7 cellular contexts compared by ENCODE assay signal in the genomic region with DNA sequence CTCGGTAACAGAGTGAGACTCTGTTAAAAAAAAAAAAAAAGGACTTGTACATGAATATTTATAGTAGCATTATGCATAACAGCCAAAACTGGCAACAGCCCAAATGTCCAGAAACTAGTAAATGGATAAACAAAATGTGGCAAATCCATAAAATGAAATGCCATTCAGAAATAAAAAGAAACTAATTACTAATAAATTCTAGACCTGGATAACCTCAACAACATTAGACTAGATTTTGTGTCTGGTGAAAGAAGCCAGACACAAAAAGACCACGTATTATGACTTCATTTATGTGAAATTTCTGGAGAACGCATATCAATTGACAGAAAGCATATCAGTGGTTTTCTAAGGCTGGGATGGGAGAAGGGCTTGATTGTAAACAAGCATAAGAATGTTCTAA.
"Had no signal": no experiment of that assay in that cellular context is flagged by ENCODE, and none has a peak within 500 bp of the region (broad histone marks: within the 10 kb centered on the region; RNA-seq: fewer than 3 reads in every experiment).

No MANE protein-coding gene starts in this region.

- DNase-seq: H9, HCEC 1CT had no signal

- H3K27ac ChIP-seq: HL-60 had no signal

- ATAC-seq: GM23338, HepG2 had no signal

- H3K4me3 ChIP-seq: GM23338 had no signal

- FAIRE-seq: H1, H54, HepG2 had no signal
